Comparison of ENCODE assay signal across 29 cellular contexts in the genomic region with DNA sequence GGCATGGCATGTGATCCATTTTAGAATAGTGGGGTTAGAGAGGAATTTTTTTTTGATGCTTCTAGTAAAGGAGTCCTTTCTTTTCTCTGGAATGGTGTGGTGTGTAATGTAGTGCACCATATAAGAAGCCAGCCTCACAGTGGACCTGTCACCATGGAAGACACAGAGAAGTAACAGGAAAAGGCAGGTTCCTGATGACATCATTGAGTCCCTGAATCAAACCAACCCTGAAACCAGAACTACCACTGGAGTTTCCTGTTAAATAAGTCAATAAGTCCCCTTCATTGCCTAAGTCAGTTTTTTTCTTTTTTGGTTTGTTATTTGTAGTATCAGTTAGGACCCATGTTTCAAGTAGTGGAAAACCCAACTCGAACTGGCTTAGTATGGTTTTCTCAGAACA. TPM values are rescaled to one million over a fixed set of nuclear protein-coding genes. Genes with fewer than 3 reads are reported as not detected.
"Had no signal": no experiment of that assay in that cellular context is flagged by ENCODE, and none has a peak within 500 bp of the region (broad histone marks: within the 10 kb centered on the region; RNA-seq: fewer than 3 reads in every experiment).

No MANE protein-coding gene starts in this region.

- FAIRE-seq: islet of Langerhans had no signal

- H3K36me3 ChIP-seq: esophagus squamous epithelium, heart right ventricle, lower lobe of right lung, prostate gland, right atrium auricular region, sigmoid colon, stomach, thyroid gland, vagina had no signal

- H3K9me3 ChIP-seq: esophagus squamous epithelium, heart right ventricle, lower lobe of right lung, prostate gland, right atrium auricular region, sigmoid colon, stomach, thyroid gland, vagina had no signal

- H3K27me3 ChIP-seq: right atrium auricular region, thyroid gland, vagina had no signal

- H3K4me1 ChIP-seq: esophagus squamous epithelium, heart right ventricle, lower lobe of right lung, prostate gland, right atrium auricular region, sigmoid colon, stomach, thyroid gland, vagina had no signal

- H3K27ac ChIP-seq: esophagus squamous epithelium, heart right ventricle, lower lobe of right lung, prostate gland, right atrium auricular region, sigmoid colon, stomach, thyroid gland, vagina had no signal

- H3K4me3 ChIP-seq: esophagus squamous epithelium, heart right ventricle, lower lobe of right lung, prostate gland, right atrium auricular region, sigmoid colon, stomach, thyroid gland, vagina had no signal

- ATAC-seq: heart right ventricle; left colon; left ventricle myocardium superior; lower lobe of right lung; naive thymus-derived CD8-positive, alpha-beta T cell; stimulated activated effector memory CD8-positive, alpha-beta T cell treated with anti-CD3 and anti-CD28 coated beads, Interleukin-12 subunit alpha, Interleukin-12 subunit beta, amount 100 ng/mL, for 72 hours had no signal

- DNase-seq: dermis blood vessel endothelial cell; effector memory CD4-positive, alpha-beta T cell; erythroblast; esophagus squamous epithelium; foreskin melanocyte; glutamatergic neuron; heart right ventricle; hippocampal formation; left colon; left ventricle myocardium superior; lower lobe of right lung; naive thymus-derived CD8-positive, alpha-beta T cell; nephron progenitor cell; nucleus accumbens; sigmoid colon; stimulated activated CD4-positive, alpha-beta T cell treated with anti-CD3 and anti-CD28 coated beads, Interleukin-2, amount 100 ng/mL, for 24 hours; stimulated activated CD4-positive, alpha-beta T cell treated with anti-CD3 and anti-CD28 coated beads, Interleukin-4, amount 100 ng/mL, for 24 hours; stimulated activated naive CD4-positive, alpha-beta T cell treated with Interleukin-2 at 50 U/mL for 16 hours; stomach; thyroid gland; trophoblast cell had no signal

RNA-seq across cellular contexts. Expression of gene ADCYAP1, which starts 11.9 kb away (rescaled TPM):
- total RNA-seq: dermis blood vessel endothelial cell; kidney epithelial cell; myocyte; naive thymus-derived CD8-positive, alpha-beta T cell; osteocyte had no signal
- polyA plus RNA-seq: naive thymus-derived CD8-positive, alpha-beta T cell had no signal
